In genomic region chr11:14015711-14016110, GRCh38 we compare ENCODE assay signal across 12 cellular contexts. TPM values are rescaled to one million over a fixed set of nuclear protein-coding genes. Genes with fewer than 3 reads are reported as not detected.
A peak's percentile ranks its signal among the peaks of the same experiment; 100 is the strongest.
DNase-seq lines count a peak whose midpoint lies in the region; ATAC-seq and TF ChIP-seq lines count a peak whose summit lies in the region.
"Had no signal": no experiment of that assay in that cellular context is flagged by ENCODE, and none has a peak within 500 bp of the region (broad histone marks: within the 10 kb centered on the region; RNA-seq: fewer than 3 reads in every experiment).

No MANE protein-coding gene starts in this region.

- H3K9me3 ChIP-seq in osteoblast (ENCODE audit: low read depth, low read length), result no peaks in the 10 kb centered on the region
- H3K9me3 ChIP-seq: BLaER1, ovary had no signal

- DNase-seq in Caki2 (ENCODE audit: low read depth), result peak; percentile 89
- DNase-seq in LoVo (ENCODE audit: low spot score), result peak; percentile 82
- peak; percentile 49 for DNase-seq in dedifferentiated amniotic fluid mesenchymal stem cell (ENCODE audit: extremely low spot score)
- DNase-seq in kidney tubule cell (ENCODE audit: low spot score), result peak; percentile 90
- no peak for DNase-seq in SHP77 (lab: John Stamatoyannopoulos, UW)
- DNase-seq in osteoblast (ENCODE audit: insufficient read length, low spot score, missing footprints), result no peak
- DNase-seq in MV-4-11 (lab: John Stamatoyannopoulos, UW), result no peak
- DNase-seq: NCI-H2081, ovary had no signal

- H3K4me2 ChIP-seq in osteoblast (ENCODE audit: insufficient read depth, low read length), result no peak overlapping the region
- H3K4me2 ChIP-seq: BLaER1 had no signal

- no peak for TF ChIP-seq CTCF in osteoblast (IDR thresholded peaks at IDR 0.05; ENCODE audit: extremely low read depth, low read depth, low read length)

- H3K4me3 ChIP-seq in osteoblast (ENCODE audit: insufficient read depth, low read length), result no peak overlapping the region
- H3K4me3 ChIP-seq: BLaER1, ovary, SJCRH30 had no signal

- H2AFZ ChIP-seq in osteoblast (ENCODE audit: low read length), result no peak overlapping the region

- H3K4me1 ChIP-seq in osteoblast (ENCODE audit: insufficient read depth, low read length), result no peaks in the 10 kb centered on the region
- H3K4me1 ChIP-seq: BLaER1, SJCRH30 had no signal

- H3K79me2 ChIP-seq in osteoblast (ENCODE audit: insufficient read depth, low read length), result no peaks in the 10 kb centered on the region

- H3K27me3 ChIP-seq in osteoblast (ENCODE audit: insufficient read depth, low read length), result no peaks in the 10 kb centered on the region
- H3K27me3 ChIP-seq: BLaER1, ovary, SJCRH30 had no signal

- ATAC-seq in HG02588 (IDR thresholded peaks at IDR 0.05; ENCODE audit: unreplicated experiment), result no peak

- in situ Hi-C loops in Caki2 (cut with HindIII; ENCODE audit: low pct_unique_long_range_greater_than_20kb, low sequenced_read_pairs), result no loop called here

- no peaks in the 10 kb centered on the region for H4K20me1 ChIP-seq in osteoblast (ENCODE audit: insufficient read depth, low read length)
- H4K20me1 ChIP-seq: BLaER1 had no signal

- H3K27ac ChIP-seq in osteoblast (ENCODE audit: low read depth, low read length), result no peak overlapping the region
- H3K27ac ChIP-seq: BLaER1, ovary, SJCRH30 had no signal

- no peaks in the 10 kb centered on the region for H3K36me3 ChIP-seq in osteoblast (ENCODE audit: insufficient read depth, low read length)
- H3K36me3 ChIP-seq: BLaER1, ovary, SJCRH30 had no signal

RNA-seq across cellular contexts. Expression of gene SPON1, which starts 53.2 kb away (rescaled TPM):
- 0.54 and 1.1 TPM in 2 replicates for total RNA-seq in Caki2 (2014; rRNA removed; shearing (Covaris generic); ENCODE audit: low replicate concordance)
- 0.72 and 0.88 TPM in 2 replicates for total RNA-seq in osteoblast
- total RNA-seq: SJCRH30 had no signal

Comparison
In these comparisons a context has a peak if more than half of its experiments do, and no peak if none do; other contexts are left out.
1. DNase-seq: peak in Caki2 (single experiment), LoVo (single experiment), dedifferentiated amniotic fluid mesenchymal stem cell (single experiment) and kidney tubule cell (single experiment); none in SHP77 (0 of 2), osteoblast (single experiment) and MV-4-11 (single experiment).